8 cellular contexts compared by ENCODE assay signal in the genomic region with DNA sequence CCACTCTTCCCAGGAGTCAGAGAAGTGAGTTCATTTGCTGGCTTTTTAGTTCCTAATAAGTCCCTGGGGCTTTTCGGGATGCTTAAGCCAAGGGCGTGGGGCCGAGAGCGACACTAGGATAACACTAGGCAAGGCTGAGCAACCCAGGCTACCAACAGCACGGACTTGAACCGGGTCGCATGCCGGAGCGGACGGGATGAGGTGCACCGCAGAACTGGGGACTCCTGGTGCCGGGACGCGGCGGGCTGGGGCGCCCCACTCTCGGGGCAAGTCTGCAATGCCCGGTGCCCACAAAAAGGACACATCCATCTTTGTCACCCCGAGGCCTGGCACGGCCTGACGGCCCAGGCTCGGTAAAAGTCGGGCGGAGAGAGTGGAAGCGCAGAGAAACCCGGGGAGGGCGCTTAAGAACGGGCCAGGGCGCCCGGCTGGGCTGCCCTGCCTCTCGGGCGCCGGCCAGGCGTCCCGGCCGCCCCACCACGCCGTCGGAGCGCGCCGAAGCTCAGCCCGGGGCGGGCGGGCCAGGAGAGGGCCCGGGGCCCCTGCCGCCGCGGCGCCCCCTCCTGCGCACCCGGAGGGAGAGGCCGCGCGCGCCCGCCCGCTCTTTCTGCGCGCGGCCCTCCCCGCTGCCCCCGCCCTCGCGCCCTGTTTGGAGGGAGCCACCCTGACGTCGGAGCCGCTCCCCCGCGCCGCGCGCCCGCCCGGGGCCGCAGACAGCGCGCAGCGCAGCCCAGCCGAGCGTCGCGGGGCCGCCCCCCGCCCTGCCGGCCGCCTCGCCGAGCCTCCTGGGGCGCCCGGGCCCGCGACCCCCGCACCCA. TPM values are rescaled to one million over a fixed set of nuclear protein-coding genes. Genes with fewer than 3 reads are reported as not detected.
DNase-seq lines count a peak whose midpoint lies in the region; ATAC-seq and TF ChIP-seq lines count a peak whose summit lies in the region.

A gene with protein sequence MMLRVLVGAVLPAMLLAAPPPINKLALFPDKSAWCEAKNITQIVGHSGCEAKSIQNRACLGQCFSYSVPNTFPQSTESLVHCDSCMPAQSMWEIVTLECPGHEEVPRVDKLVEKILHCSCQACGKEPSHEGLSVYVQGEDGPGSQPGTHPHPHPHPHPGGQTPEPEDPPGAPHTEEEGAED (plus strand): TSS at position 710 of the 818 bp plus-strand sequence. CDS start 10,720 bp downstream, outside the sequence.

- ATAC-seq in GM18868 (IDR thresholded peaks at IDR 0.05; ENCODE audit: unreplicated experiment) (peak; percentile 64), GM19023 (IDR thresholded peaks at IDR 0.05; ENCODE audit: unreplicated experiment) (no peak)

- no peak for TF ChIP-seq CTCF in epithelial cell of esophagus (IDR thresholded peaks at IDR 0.05; ENCODE audit: insufficient read depth, low read depth, low read length, missing control alignments)

- H3K4me1 ChIP-seq in mononuclear cell (ENCODE audit: insufficient read depth, low read length): peaks cover 12% of the 10 kb centered on the region

- no peaks in the 10 kb centered on the region for H3K9me3 ChIP-seq in mononuclear cell (ENCODE audit: low read depth, low read length)

- peaks cover 43% of the 10 kb centered on the region for H3K27me3 ChIP-seq in mononuclear cell (ENCODE audit: insufficient read depth, low read length)

- peak; percentile 23 for DNase-seq in NCI-H2171 (lab: John Stamatoyannopoulos, UW)
- DNase-seq in activated T-cell treated with anti-CD3 and anti-CD28 coated beads for 1 hour (ENCODE audit: low read depth): peak; percentile 64
- DNase-seq in epithelial cell of esophagus (ENCODE audit: low read depth): peak; percentile 76
- peak; percentile 58 to 62 for DNase-seq in stimulated activated CD8-positive, alpha-beta memory T cell treated with anti-CD3 and anti-CD28 coated beads, Interleukin-2, amount 100 ng/mL, for 48 hours (ENCODE audit: low read depth in 2 of 2)
- DNase-seq in SKM-1 (lab: John Stamatoyannopoulos, UW; ENCODE audit: unreplicated experiment): no peak

- H3K4me3 ChIP-seq in epithelial cell of esophagus (ENCODE audit: low read length): peak within 1 kb of the TSS; percentile 69
- H3K4me3 ChIP-seq in mononuclear cell (ENCODE audit: low read length): peak within 1 kb of the TSS; percentile 32

RNA-seq across cellular contexts. Expression of the gene that starts here (rescaled TPM):
- total RNA-seq in mononuclear cell: 5.7 TPM
